ENCODE assay signal across 9 cellular contexts in genomic region chr11:1917523-1918435, GRCh38. TPM values are rescaled to one million over a fixed set of nuclear protein-coding genes. Genes with fewer than 3 reads are reported as not detected.
DNase-seq lines count a peak whose midpoint lies in the region; ATAC-seq and TF ChIP-seq lines count a peak whose summit lies in the region.
"Had no signal": no experiment of that assay in that cellular context is flagged by ENCODE, and none has a peak within 500 bp of the region (broad histone marks: within the 10 kb centered on the region; RNA-seq: fewer than 3 reads in every experiment).

No MANE protein-coding gene starts in this region.

- in situ Hi-C loops in gastrocnemius medialis (cut with MboI; ENCODE audit: low sequenced_read_pairs in 4 of 4): no loop called here

- TF ChIP-seq CTCF in GM06990 (IDR thresholded peaks at IDR 0.05; ENCODE audit: insufficient read depth, low read length, poor library complexity, severe bottlenecking) (peak; percentile 69), PC-9 (conservative IDR thresholded peaks at IDR 0.05) (peak; percentile 49), heart left ventricle (IDR thresholded peaks at IDR 0.05) (peak; percentile 51 to 78 (median 64)), gastrocnemius medialis (IDR thresholded peaks at IDR 0.05 in 4 of 5, conservative IDR thresholded peaks at IDR 0.05 in 1 of 5) (peak; percentile 77 to 96 (median 91))

- H3K4me1 Mint-ChIP-seq in activated T-helper 1 cell treated with anti-CD3 and anti-CD28 coated beads, Interleukin-12 subunit alpha, Interleukin-12 subunit beta, Interleukin-2, Interleukin-4 antibody, amounts not matched to agents 30 ng/mL and 10 ng/mL and 1 ng/mL, durations not matched to agents 14 hours and 24 hours and 36 hours (ENCODE audit: low read depth): peaks cover 2% of the 10 kb centered on the region

- POLR2A ChIA-PET in PC-9 (lab: Charles Lee; ENCODE audit: unreplicated experiment): no interaction called here

- H3K36me3 ChIP-seq in GM06990 (ENCODE audit: control insufficient read depth, insufficient read depth, low read length): no peaks in the 10 kb centered on the region
- H3K36me3 ChIP-seq in PC-9 (ENCODE audit: low read depth): no peaks in the 10 kb centered on the region
- no peaks in the 10 kb centered on the region for H3K36me3 ChIP-seq in heart left ventricle
- H3K36me3 ChIP-seq in gastrocnemius medialis: no peaks in the 10 kb centered on the region

- peaks cover 5% of the 10 kb centered on the region for H3K9me3 Mint-ChIP-seq in activated T-helper 1 cell treated with anti-CD3 and anti-CD28 coated beads, Interleukin-12 subunit alpha, Interleukin-12 subunit beta, Interleukin-2, Interleukin-4 antibody, amounts not matched to agents 30 ng/mL and 10 ng/mL and 1 ng/mL, durations not matched to agents 14 hours and 24 hours and 36 hours

- no peak overlapping the region for H3K27ac Mint-ChIP-seq in activated T-helper 1 cell treated with anti-CD3 and anti-CD28 coated beads, Interleukin-12 subunit alpha, Interleukin-12 subunit beta, Interleukin-2, Interleukin-4 antibody, amounts not matched to agents 30 ng/mL and 10 ng/mL and 1 ng/mL, durations not matched to agents 14 hours and 24 hours and 36 hours

- BruUV-seq in PC-9 (replicated peaks; lab: Mats Ljungman, UMichigan): no TSS peak

- no peak overlapping the region for H3K4me3 ChIP-seq in GM06990 (replicated peaks; ENCODE audit: low read depth, low read length)
- H3K4me3 ChIP-seq in PC-9: no peak overlapping the region
- H3K4me3 ChIP-seq in heart left ventricle: peak overlapping the region in 8 of 12 donors; percentile 7 to 40 (median 26)
- H3K4me3 ChIP-seq in gastrocnemius medialis: peak overlapping the region in 3 of 4 donors; percentile 16 to 26 (median 20)

- CTCF ChIA-PET in PC-9 (lab: Charles Lee): no interaction called here

- no peak for DNase-seq in GM06990 (ENCODE audit: extremely low read depth, insufficient read length)
- no peak for DNase-seq in PC-9
- DNase-seq in heart left ventricle: peak in 4 of 5 donors; percentile 66 to 84 (median 77)
- peak in 1 of 2 donors; percentile 77 for DNase-seq in gastrocnemius medialis
- DNase-seq in activated T-helper 1 cell treated with anti-CD3 and anti-CD28 coated beads, Interleukin-12 subunit alpha, Interleukin-12 subunit beta, Interleukin-2, Interleukin-4 antibody, amounts not matched to agents 30 ng/mL and 10 ng/mL and 1 ng/mL, durations not matched to agents 14 hours and 24 hours and 36 hours (ENCODE audit: low spot score): no peak
- no peak for DNase-seq in NCI-H226
- DNase-seq in activated CD4-positive, alpha-beta T cell treated with anti-CD3 and anti-CD28 coated beads for 1 hour: no peak
- DNase-seq: IMR-90 had no signal

- H3K9me2 ChIP-seq in PC-9 (ENCODE audit: insufficient read depth): no peaks in the 10 kb centered on the region

- H3K4me2 ChIP-seq in PC-9: no peak overlapping the region

- no peaks in the 10 kb centered on the region for H3K27me3 Mint-ChIP-seq in activated T-helper 1 cell treated with anti-CD3 and anti-CD28 coated beads, Interleukin-12 subunit alpha, Interleukin-12 subunit beta, Interleukin-2, Interleukin-4 antibody, amounts not matched to agents 30 ng/mL and 10 ng/mL and 1 ng/mL, durations not matched to agents 14 hours and 24 hours and 36 hours (ENCODE audit: insufficient read depth)

- 64 to 83% (median 73%) methylated on average over 26 to 34 of the region's 34 CpGs for WGBS in heart left ventricle, 4 donors

- no peak for TF ChIP-seq POLR2A in heart left ventricle (IDR thresholded peaks at IDR 0.05)
- TF ChIP-seq POLR2A in gastrocnemius medialis (IDR thresholded peaks at IDR 0.05): no peak

- no peak overlapping the region for H3K4me3 Mint-ChIP-seq in activated T-helper 1 cell treated with anti-CD3 and anti-CD28 coated beads, Interleukin-12 subunit alpha, Interleukin-12 subunit beta, Interleukin-2, Interleukin-4 antibody, amounts not matched to agents 30 ng/mL and 10 ng/mL and 1 ng/mL, durations not matched to agents 14 hours and 24 hours and 36 hours

- H4K20me1 ChIP-seq in PC-9 (ENCODE audit: insufficient read depth): no peaks in the 10 kb centered on the region

- ATAC-seq in heart left ventricle: peak; percentile 45 to 67 (median 59)
- ATAC-seq in gastrocnemius medialis: peak in 1 of 2 donors; percentile 28
- ATAC-seq in GM18867 (IDR thresholded peaks at IDR 0.05; ENCODE audit: unreplicated experiment): no peak

- H3F3A ChIP-seq in PC-9 (ENCODE audit: insufficient read depth, low read depth): no peaks in the 10 kb centered on the region

- H3K27me3 ChIP-seq in GM06990 (replicated peaks; ENCODE audit: control insufficient read depth, insufficient read depth, low read length) (no peaks in the 10 kb centered on the region; the same call in 1 of the 2 replicates), PC-9 (ENCODE audit: insufficient read depth, low read depth) (peaks cover 17% of the 10 kb centered on the region; the same call in 1 of the 2 replicates), heart left ventricle (no peaks in the 10 kb centered on the region), gastrocnemius medialis (no peaks in the 10 kb centered on the region)

- no peak overlapping the region for H2AFZ ChIP-seq in PC-9

- intact Hi-C loops in PC-9 (cut with micrococcal nuclease; ENCODE audit: unreplicated experiment): no loop called here
- intact Hi-C loops in heart left ventricle (cut with DNase I): loop anchor here in 7 of 10 donors (2.0 to 10.0 kb wide), 5 partner anchors 35 to 223 kb away; partner anchors contain the start of genes TNNI2 (in 2 of the 7) and KRTAP5-6 (in 1 of the 7)
- intact Hi-C loops in gastrocnemius medialis (cut with DNase I; ENCODE audit: low total_unique reads): loop anchor here (2.0 kb wide), 2 partner anchors 35 to 79 kb away; partner anchors contain the start of gene TNNI2
- intact Hi-C loops in activated T-helper 1 cell treated with anti-CD3 and anti-CD28 coated beads, Interleukin-12 subunit alpha, Interleukin-12 subunit beta, Interleukin-2, Interleukin-4 antibody, amounts not matched to agents 30 ng/mL and 10 ng/mL and 1 ng/mL, durations not matched to agents 14 hours and 24 hours and 36 hours (cut with micrococcal nuclease): loop anchor here (1.0 to 5.0 kb wide), 2 partner anchors 35 to 79 kb away; partner anchors contain the start of gene TNNI2

- no peaks in the 10 kb centered on the region for H3K79me2 ChIP-seq in PC-9 (ENCODE audit: low read depth)

- H3K9me3 ChIP-seq in PC-9 (ENCODE audit: insufficient read depth, low read depth) (no peaks in the 10 kb centered on the region), heart left ventricle (no peaks in the 10 kb centered on the region), gastrocnemius medialis (no peaks in the 10 kb centered on the region)

- no peaks in the 10 kb centered on the region for H3K36me3 Mint-ChIP-seq in activated T-helper 1 cell treated with anti-CD3 and anti-CD28 coated beads, Interleukin-12 subunit alpha, Interleukin-12 subunit beta, Interleukin-2, Interleukin-4 antibody, amounts not matched to agents 30 ng/mL and 10 ng/mL and 1 ng/mL, durations not matched to agents 14 hours and 24 hours and 36 hours (ENCODE audit: low read depth)

- no peaks in the 10 kb centered on the region for H3K4me1 ChIP-seq in PC-9 (replicated peaks; ENCODE audit: insufficient read depth)
- H3K4me1 ChIP-seq in heart left ventricle: peaks cover 12 to 65% (median 46%) of the 10 kb centered on the region in 12 donors
- peaks cover 55 to 66% of the 10 kb centered on the region in 2 donors for H3K4me1 ChIP-seq in gastrocnemius medialis

- H3K27ac ChIP-seq in PC-9: no peak overlapping the region
- peak overlapping the region in 11 of 12 donors; percentile 38 to 93 (median 85) for H3K27ac ChIP-seq in heart left ventricle
- peak overlapping the region; percentile 88 to 99 (median 93) for H3K27ac ChIP-seq in gastrocnemius medialis

RNA-seq across cellular contexts. Expression of gene TNNT3, which starts 1.7 kb away (rescaled TPM):
- total RNA-seq in PC-9 (2021) (0.60 TPM in 1 of 2 replicates, not detected in the other), heart left ventricle (10 to 100 TPM; 17.1 to 84.5 (median 49.0) TPM), gastrocnemius medialis (1,000 to 10,000 TPM; 1,260 to 3,441 (median 1,835) TPM)
- 10 to 100 TPM; 40.8 to 45.5 TPM for polyA plus RNA-seq in heart left ventricle
- total RNA-seq in activated T-helper 1 cell treated with anti-CD3 and anti-CD28 coated beads, Interleukin-12 subunit alpha, Interleukin-12 subunit beta, Interleukin-2, Interleukin-4 antibody, amounts not matched to agents 30 ng/mL and 10 ng/mL and 1 ng/mL, durations not matched to agents 14 hours and 24 hours and 36 hours: 0.64 and 0.70 TPM in 2 replicates
- total RNA-seq: IMR-90 had no signal
- polyA plus RNA-seq: IMR-90 had no signal

RNA-seq across cellular contexts. Expression of gene PRR33, which starts 26.1 kb away (rescaled TPM):
- total RNA-seq in PC-9 (2021) (not detected in 2 replicates), heart left ventricle (1 to 10 TPM in 8 of 9 donors, under 1 TPM in 1; 0.81 to 5.1 (median 2.4) TPM), gastrocnemius medialis (1 to 10 TPM in 2 of 4 donors, under 1 TPM in 2; 0.16 to 2.3 (median 1.0) TPM)
- 1 to 10 TPM in 1 of 2 donors, under 1 TPM in 1; 0.08 to 4.6 TPM for polyA plus RNA-seq in heart left ventricle
- total RNA-seq in activated T-helper 1 cell treated with anti-CD3 and anti-CD28 coated beads, Interleukin-12 subunit alpha, Interleukin-12 subunit beta, Interleukin-2, Interleukin-4 antibody, amounts not matched to agents 30 ng/mL and 10 ng/mL and 1 ng/mL, durations not matched to agents 14 hours and 24 hours and 36 hours: 0.05 TPM in 1 of 2 replicates, not detected in the other
- total RNA-seq: IMR-90 had no signal
- polyA plus RNA-seq: IMR-90 had no signal

RNA-seq across cellular contexts. Expression of gene MRPL23, which starts 29.4 kb away (rescaled TPM):
- total RNA-seq in PC-9 (2021): 66.4 and 76.3 TPM in 2 replicates
- total RNA-seq in heart left ventricle: 100 to 1,000 TPM in 2 of 9 donors, 10 to 100 TPM in 7; 44.0 to 183 (median 76.1) TPM
- 100 to 1,000 TPM; 141 to 183 TPM for polyA plus RNA-seq in heart left ventricle
- total RNA-seq in gastrocnemius medialis: 100 to 1,000 TPM; 128 to 243 (median 187) TPM
- 58.5 and 69.3 TPM in 2 replicates for total RNA-seq in activated T-helper 1 cell treated with anti-CD3 and anti-CD28 coated beads, Interleukin-12 subunit alpha, Interleukin-12 subunit beta, Interleukin-2, Interleukin-4 antibody, amounts not matched to agents 30 ng/mL and 10 ng/mL and 1 ng/mL, durations not matched to agents 14 hours and 24 hours and 36 hours

Comparison
In these comparisons a context has a peak if more than half of its experiments do, and no peak if none do; other contexts are left out.
1. DNase-seq: peak in heart left ventricle (4 of 5); none in GM06990 (single experiment), PC-9 (0 of 2), activated T-helper 1 cell treated with anti-CD3 and anti-CD28 coated beads, Interleukin-12 subunit alpha, Interleukin-12 subunit beta, Interleukin-2, Interleukin-4 antibody, amounts not matched to agents 30 ng/mL and 10 ng/mL and 1 ng/mL, durations not matched to agents 14 hours and 24 hours and 36 hours (single experiment), NCI-H226 (single experiment) and activated CD4-positive, alpha-beta T cell treated with anti-CD3 and anti-CD28 coated beads for 1 hour (single experiment).
2. H3K4me3 ChIP-seq: peak in heart left ventricle (8 of 12) and gastrocnemius medialis (3 of 4); none in GM06990 (single experiment) and PC-9 (single experiment).
3. RNA of gene TNNT3, which starts 1.7 kb away (total RNA-seq): 1,260 to 3,441 TPM in gastrocnemius medialis; 17.1 to 84.5 TPM in heart left ventricle, 0.64 to 0.70 TPM in activated T-helper 1 cell treated with anti-CD3 and anti-CD28 coated beads, Interleukin-12 subunit alpha, Interleukin-12 subunit beta, Interleukin-2, Interleukin-4 antibody, amounts not matched to agents 30 ng/mL and 10 ng/mL and 1 ng/mL, durations not matched to agents 14 hours and 24 hours and 36 hours and 0.60 TPM in PC-9; every median in the first group is over 10 times any median in the second.
4. Peak in every context shown above with its lines, with median percentiles within 50 percentile points of each other: CTCF ChIP-seq.